ENCODE assay signal across 11 cellular contexts in genomic region chr3:140276698-140277097, GRCh38.
DNase-seq lines count a peak whose midpoint lies in the region; FAIRE-seq and TF ChIP-seq lines count a peak whose summit lies in the region.
"Had no signal": no experiment of that assay in that cellular context is flagged by ENCODE, and none has a peak within 500 bp of the region (broad histone marks: within the 10 kb centered on the region; RNA-seq: fewer than 3 reads in every experiment).

No MANE protein-coding gene starts in this region.

- no peaks in the 10 kb centered on the region for H4K20me1 ChIP-seq in smooth muscle cell (ENCODE audit: low read depth)
- H4K20me1 ChIP-seq: BLaER1 had no signal

- no peak overlapping the region for H3K27ac ChIP-seq in smooth muscle cell (ENCODE audit: low read depth)
- H3K27ac ChIP-seq: BLaER1, thoracic aorta had no signal

- no peak overlapping the region for H3K9ac ChIP-seq in smooth muscle cell (ENCODE audit: low read depth)
- H3K9ac ChIP-seq: BLaER1 had no signal

- no peak for FAIRE-seq in GM19239 (lab: Jason Lieb, UNC)

- DNase-seq in NCI-H2227 (lab: John Stamatoyannopoulos, UW; ENCODE audit: unreplicated experiment) (peak; percentile 22), NCI-H2227 treated with DMSO at 0.1 percent for 48 hours (lab: John Stamatoyannopoulos, UW) (no peak), NCI-H510A treated with DMSO at 0.1 percent for 48 hours (lab: John Stamatoyannopoulos, UW) (peak; percentile 3), erythroblast (lab: John Stamatoyannopoulos, UW) (peak; percentile 2 to 11), smooth muscle cell (lab: John Stamatoyannopoulos, UW; ENCODE audit: unreplicated experiment) (no peak), GM19239 (ENCODE audit: insufficient read length, low spot score) (no peak), COLO829 (ENCODE audit: low spot score) (no peak), NCI-H2081 (lab: John Stamatoyannopoulos, UW) (no peak)
- DNase-seq: central memory CD4-positive, alpha-beta T cell had no signal

- no peaks in the 10 kb centered on the region for H3F3A ChIP-seq in smooth muscle cell (ENCODE audit: low read depth)

- no peaks in the 10 kb centered on the region for H3K4me1 ChIP-seq in smooth muscle cell (ENCODE audit: low read depth)
- H3K4me1 ChIP-seq: BLaER1 had no signal

- TF ChIP-seq POLR2A in erythroblast (IDR thresholded peaks at IDR 0.05; ENCODE audit: low read length): no peak

- H3K27me3 ChIP-seq in smooth muscle cell (ENCODE audit: low read depth): peaks cover 10% of the 10 kb centered on the region
- H3K27me3 ChIP-seq: BLaER1 had no signal

- H3K4me2 ChIP-seq in smooth muscle cell: no peak overlapping the region
- H3K4me2 ChIP-seq: BLaER1 had no signal

- WGBS in smooth muscle cell (ENCODE audit: low lambda C conversion rate): 43% methylated on average over 3 of the region's 3 CpGs

- no peaks in the 10 kb centered on the region for H3K9me3 ChIP-seq in smooth muscle cell (replicated peaks; ENCODE audit: low read depth)
- H3K9me3 ChIP-seq: BLaER1, thoracic aorta had no signal

- no peak overlapping the region for H3K4me3 ChIP-seq in smooth muscle cell
- H3K4me3 ChIP-seq: BLaER1, thoracic aorta had no signal

- no peaks in the 10 kb centered on the region for H3K79me2 ChIP-seq in smooth muscle cell (ENCODE audit: low read depth)

- no peaks in the 10 kb centered on the region for H3K36me3 ChIP-seq in smooth muscle cell (ENCODE audit: low read depth)
- H3K36me3 ChIP-seq: BLaER1, thoracic aorta had no signal

- TF ChIP-seq CTCF in smooth muscle cell (IDR thresholded peaks at IDR 0.05; ENCODE audit: borderline replicate concordance, insufficient read depth, poor library complexity, severe bottlenecking): peak; percentile 41

- H2AFZ ChIP-seq in smooth muscle cell (ENCODE audit: low read depth): no peak overlapping the region

Comparison
In these comparisons a context has a peak if more than half of its experiments do, and no peak if none do; other contexts are left out.
1. DNase-seq: peak in NCI-H2227 (single experiment), NCI-H510A treated with DMSO at 0.1 percent for 48 hours (single experiment) and erythroblast (2 of 2); none in NCI-H2227 treated with DMSO at 0.1 percent for 48 hours (single experiment), smooth muscle cell (single experiment), GM19239 (single experiment), COLO829 (single experiment) and NCI-H2081 (0 of 2).